ENCODE assay signal across 1 cellular context in genomic region chr5:177504086-177505056, GRCh38.
A peak's percentile ranks its signal among the peaks of the same experiment; 100 is the strongest.
TF ChIP-seq lines count a peak whose summit lies in the region.

No MANE protein-coding gene starts in this region.

TF ChIP-seq in K562, 482 proteins besides CTCF, POLR2A, EP300 and RAD21:
- no peak for TF ChIP-seq ZNF830 (CRISPR knock-in tag; IDR thresholded peaks at IDR 0.05)
- TF ChIP-seq FIP1L1 (IDR thresholded peaks at IDR 0.05; ENCODE audit: low read depth, low read length, poor library complexity, severe bottlenecking) = peak; percentile 38
- 0 out of 2 replicates have a peak, but pooled peaks have one; percentile 33 for TF ChIP-seq POLR2G (IDR thresholded peaks at IDR 0.05; ENCODE audit: low read depth, low read length)
- TF ChIP-seq ZFP1 (CRISPR knock-in tag; IDR thresholded peaks at IDR 0.05) = no peak
- TF ChIP-seq NFIX (CRISPR knock-in tag; IDR thresholded peaks at IDR 0.05; ENCODE audit: low read depth) = no peak
- peak; percentile 12; the same call in 1 of the 2 replicates for TF ChIP-seq RBFOX2 (IDR thresholded peaks at IDR 0.05; ENCODE audit: low read depth, low read length)
- TF ChIP-seq KLF10 (CRISPR knock-in tag; IDR thresholded peaks at IDR 0.05) = no peak
- TF ChIP-seq FOXK2 (conservative IDR thresholded peaks at IDR 0.05 in 1 of 2, IDR thresholded peaks at IDR 0.05 in 1 of 2; ENCODE audit: low read depth in 2 of 2) = no peak
